28 cellular contexts compared by ENCODE assay signal in the genomic region with DNA sequence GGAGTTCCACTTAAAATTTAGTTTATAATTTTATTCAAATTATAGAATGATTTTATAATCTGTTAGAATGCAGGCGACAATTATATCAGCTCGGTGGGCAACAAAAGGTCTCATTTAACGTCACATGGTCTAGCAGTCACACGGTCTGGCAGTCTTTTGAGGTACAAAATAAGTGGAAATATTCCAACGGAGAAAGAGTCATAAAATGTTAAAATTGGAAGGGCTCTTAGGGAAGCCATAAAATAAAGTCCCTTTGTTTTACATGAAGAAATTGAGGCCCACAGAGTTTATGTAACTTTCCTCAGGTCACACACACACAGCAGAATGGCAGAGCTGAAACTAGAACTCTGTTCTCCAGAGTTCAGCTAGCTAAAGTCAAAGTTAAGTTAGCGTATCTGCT.
"Had no signal": no experiment of that assay in that cellular context is flagged by ENCODE, and none has a peak within 500 bp of the region (broad histone marks: within the 10 kb centered on the region; RNA-seq: fewer than 3 reads in every experiment).

No MANE protein-coding gene starts in this region.

- H3K27ac Mint-ChIP-seq: stimulated activated effector memory CD8-positive, alpha-beta T cell treated with anti-CD3 and anti-CD28 coated beads, Interleukin-12 subunit alpha, Interleukin-12 subunit beta, amount 100 ng/mL, for 72 hours; stimulated activated memory B cell treated with anti-CD40 and anti-IgM and Interleukin-4, amounts not matched to agents 10 μg/mL and 1 μg/mL and 100 μg/mL, for 72 hours; stimulated activated naive B cell treated with anti-CD40 and anti-IgM and Interleukin-4, amounts not matched to agents 10 μg/mL and 1 μg/mL and 100 μg/mL, for 72 hours; stimulated activated naive CD8-positive, alpha-beta T cell treated with anti-CD3 and anti-CD28 coated beads, Interleukin-15, amount 100 ng/mL, for 72 hours; stimulated activated naive CD8-positive, alpha-beta T cell treated with anti-CD3 and anti-CD28 coated beads, Interleukin-15, Interleukin-2, amounts not matched to agents 100 ng/mL and 50 ng/mL, for 24 hours; type B pancreatic cell had no signal

- H3K27me3 ChIP-seq: stomach, suprapubic skin, testis, thyroid gland, tibial artery, tibial nerve, transverse colon, upper lobe of left lung, upper lobe of right lung, uterus, vagina had no signal

- H3K27me3 Mint-ChIP-seq: stimulated activated memory B cell treated with anti-CD40 and anti-IgM and Interleukin-4, amounts not matched to agents 10 μg/mL and 1 μg/mL and 100 μg/mL, for 72 hours; stimulated activated naive B cell treated with anti-CD40 and anti-IgM and Interleukin-4, amounts not matched to agents 10 μg/mL and 1 μg/mL and 100 μg/mL, for 72 hours; stimulated activated naive CD8-positive, alpha-beta T cell treated with anti-CD3 and anti-CD28 coated beads, Interleukin-15, amount 100 ng/mL, for 72 hours; stimulated activated naive CD8-positive, alpha-beta T cell treated with anti-CD3 and anti-CD28 coated beads, Interleukin-15, Interleukin-2, amounts not matched to agents 100 ng/mL and 50 ng/mL, for 24 hours; type B pancreatic cell had no signal

- ATAC-seq: stimulated activated effector memory CD8-positive, alpha-beta T cell treated with anti-CD3 and anti-CD28 coated beads, Interleukin-12 subunit alpha, Interleukin-12 subunit beta, amount 100 ng/mL, for 72 hours; stimulated activated memory B cell treated with anti-CD40 and anti-IgM and Interleukin-4, amounts not matched to agents 10 μg/mL and 1 μg/mL and 100 μg/mL, for 72 hours; stimulated activated naive B cell treated with anti-CD40 and anti-IgM and Interleukin-4, amounts not matched to agents 10 μg/mL and 1 μg/mL and 100 μg/mL, for 72 hours; stimulated activated naive CD8-positive, alpha-beta T cell treated with anti-CD3 and anti-CD28 coated beads, Interleukin-15, amount 100 ng/mL, for 72 hours; stimulated activated naive CD8-positive, alpha-beta T cell treated with anti-CD3 and anti-CD28 coated beads, Interleukin-15, Interleukin-2, amounts not matched to agents 100 U/mL and 50 U/mL, for 24 hours; upper lobe of right lung had no signal

- H3K4me3 Mint-ChIP-seq: stimulated activated effector memory CD8-positive, alpha-beta T cell treated with anti-CD3 and anti-CD28 coated beads, Interleukin-12 subunit alpha, Interleukin-12 subunit beta, amount 100 ng/mL, for 72 hours; stimulated activated memory B cell treated with anti-CD40 and anti-IgM and Interleukin-4, amounts not matched to agents 10 μg/mL and 1 μg/mL and 100 μg/mL, for 72 hours; stimulated activated naive B cell treated with anti-CD40 and anti-IgM and Interleukin-4, amounts not matched to agents 10 μg/mL and 1 μg/mL and 100 μg/mL, for 72 hours; stimulated activated naive CD8-positive, alpha-beta T cell treated with anti-CD3 and anti-CD28 coated beads, Interleukin-15, amount 100 ng/mL, for 72 hours; stimulated activated naive CD8-positive, alpha-beta T cell treated with anti-CD3 and anti-CD28 coated beads, Interleukin-15, Interleukin-2, amounts not matched to agents 100 ng/mL and 50 ng/mL, for 24 hours; type B pancreatic cell had no signal

- H3K4me3 ChIP-seq: stomach, suprapubic skin, testis, thoracic aorta, thyroid gland, tibial artery, tibial nerve, transverse colon, upper lobe of left lung, upper lobe of right lung, uterus, vagina had no signal

- DNase-seq: stimulated activated CD4-positive, alpha-beta T cell treated with anti-CD3 and anti-CD28 coated beads, Interleukin-2, amount 100 ng/mL, for 48 hours; stimulated activated CD4-positive, alpha-beta T cell treated with anti-CD3 and anti-CD28 coated beads, Interleukin-4, amount 100 ng/mL, for 1 hour; stimulated activated CD4-positive, alpha-beta T cell treated with anti-CD3 and anti-CD28 coated beads, Interleukin-4, amount 100 ng/mL, for 24 hours; stimulated activated CD4-positive, alpha-beta T cell treated with anti-CD3 and anti-CD28 coated beads, Interleukin-4, amount 100 ng/mL, for 4 hours; stimulated activated CD8-positive, alpha-beta memory T cell treated with anti-CD3 and anti-CD28 coated beads, Interleukin-4, amount 100 ng/mL, for 48 hours; stimulated activated naive B cell treated with anti-CD40 and anti-IgM and Interleukin-4, amounts not matched to agents 10 μg/mL and 1 μg/mL and 100 μg/mL, for 72 hours; stimulated activated naive CD4-positive, alpha-beta T cell; stimulated activated naive CD4-positive, alpha-beta T cell treated with Interleukin-2 at 50 U/mL for 16 hours; stimulated activated naive CD8-positive, alpha-beta T cell treated with anti-CD3 and anti-CD28 coated beads, Interleukin-15, amount 100 ng/mL, for 72 hours; stimulated activated naive CD8-positive, alpha-beta T cell treated with anti-CD3 and anti-CD28 coated beads, Interleukin-15, Interleukin-2, amounts not matched to agents 100 U/mL and 50 U/mL, for 24 hours; stomach; substantia nigra; testis; thyroid gland; tibial artery; transverse colon; trophoblast cell; upper lobe of left lung; upper lobe of right lung; uterus had no signal

- H3K27ac ChIP-seq: stomach, suprapubic skin, testis, thoracic aorta, thyroid gland, tibial artery, tibial nerve, transverse colon, upper lobe of left lung, upper lobe of right lung, vagina had no signal

- H3K9me3 Mint-ChIP-seq: stimulated activated effector memory CD8-positive, alpha-beta T cell treated with anti-CD3 and anti-CD28 coated beads, Interleukin-12 subunit alpha, Interleukin-12 subunit beta, amount 100 ng/mL, for 72 hours; stimulated activated memory B cell treated with anti-CD40 and anti-IgM and Interleukin-4, amounts not matched to agents 10 μg/mL and 1 μg/mL and 100 μg/mL, for 72 hours; stimulated activated naive B cell treated with anti-CD40 and anti-IgM and Interleukin-4, amounts not matched to agents 10 μg/mL and 1 μg/mL and 100 μg/mL, for 72 hours; stimulated activated naive CD8-positive, alpha-beta T cell treated with anti-CD3 and anti-CD28 coated beads, Interleukin-15, amount 100 ng/mL, for 72 hours; stimulated activated naive CD8-positive, alpha-beta T cell treated with anti-CD3 and anti-CD28 coated beads, Interleukin-15, Interleukin-2, amounts not matched to agents 100 ng/mL and 50 ng/mL, for 24 hours; type B pancreatic cell had no signal

- H3K4me1 Mint-ChIP-seq: stimulated activated effector memory CD8-positive, alpha-beta T cell treated with anti-CD3 and anti-CD28 coated beads, Interleukin-12 subunit alpha, Interleukin-12 subunit beta, amount 100 ng/mL, for 72 hours; stimulated activated memory B cell treated with anti-CD40 and anti-IgM and Interleukin-4, amounts not matched to agents 10 μg/mL and 1 μg/mL and 100 μg/mL, for 72 hours; stimulated activated naive B cell treated with anti-CD40 and anti-IgM and Interleukin-4, amounts not matched to agents 10 μg/mL and 1 μg/mL and 100 μg/mL, for 72 hours; stimulated activated naive CD8-positive, alpha-beta T cell treated with anti-CD3 and anti-CD28 coated beads, Interleukin-15, amount 100 ng/mL, for 72 hours had no signal

- H3K9me3 ChIP-seq: stomach, suprapubic skin, testis, thoracic aorta, thyroid gland, tibial artery, tibial nerve, transverse colon, upper lobe of left lung, upper lobe of right lung, uterus, vagina had no signal

- H3K4me1 ChIP-seq: suprapubic skin, testis, thyroid gland, tibial artery, tibial nerve, transverse colon, upper lobe of left lung, upper lobe of right lung, uterus had no signal
